In the genomic region with DNA sequence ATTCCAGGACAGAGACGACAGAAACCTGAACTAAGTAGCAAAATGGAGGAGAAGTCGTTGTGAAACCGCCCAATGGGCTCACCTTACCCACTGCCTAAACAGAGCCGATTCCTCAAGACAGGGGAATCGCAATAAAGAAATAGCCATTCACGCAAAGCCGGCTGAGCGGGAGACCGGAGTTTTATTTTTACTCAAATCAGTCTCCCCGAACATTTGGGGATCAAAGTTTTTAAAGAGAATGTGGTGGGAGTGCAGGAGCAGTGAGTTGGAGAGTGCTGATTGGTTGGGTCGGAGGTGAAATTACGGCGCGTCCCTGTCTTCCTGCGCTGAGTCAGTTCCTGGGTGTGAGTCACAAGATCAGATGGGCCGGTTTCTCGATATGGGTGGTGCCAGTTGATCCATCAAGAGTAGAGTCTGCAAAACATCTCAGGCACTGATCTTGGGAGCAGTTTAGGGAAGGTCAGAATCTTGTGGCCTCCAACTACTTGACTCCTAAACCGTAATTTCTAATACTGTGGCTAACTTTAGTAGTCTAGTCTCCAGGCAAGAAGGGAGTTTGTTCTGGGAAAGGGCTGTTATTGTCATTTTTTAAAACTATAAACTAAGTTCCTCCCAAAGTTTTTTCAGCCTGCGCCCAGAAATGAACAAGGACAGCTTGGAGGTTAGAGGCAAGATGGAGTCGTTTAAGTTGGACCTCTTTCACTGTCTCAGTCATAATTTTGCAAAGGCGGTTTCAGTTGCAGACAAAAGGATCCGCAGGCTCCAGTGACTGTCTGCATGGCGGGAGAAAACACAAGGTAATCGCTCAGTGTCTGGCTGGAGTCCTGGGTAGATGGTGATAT, we compare ENCODE assay signal across 17 cellular contexts. TPM values are rescaled to one million over a fixed set of nuclear protein-coding genes. Genes with fewer than 3 reads are reported as not detected.
DNase-seq lines count a peak whose midpoint lies in the region; ATAC-seq and TF ChIP-seq lines count a peak whose summit lies in the region.
"Had no signal": no experiment of that assay in that cellular context is flagged by ENCODE, and none has a peak within 500 bp of the region (broad histone marks: within the 10 kb centered on the region; RNA-seq: fewer than 3 reads in every experiment).

No MANE protein-coding gene starts in this region.

- intact Hi-C loops in transverse colon (cut with DNase I; ENCODE audit: low total_unique reads), result no loop called here

- ATAC-seq in RWPE2 (ENCODE audit: low read depth) (peak; percentile 72), HG03378 (IDR thresholded peaks at IDR 0.05; ENCODE audit: unreplicated experiment) (no peak), GM18498 (IDR thresholded peaks at IDR 0.05; ENCODE audit: unreplicated experiment) (no peak)
- ATAC-seq: sciatic nerve had no signal

- no peaks in the 10 kb centered on the region for H3K9me3 ChIP-seq in RWPE2 (ENCODE audit: severe bottlenecking)
- no peaks in the 10 kb centered on the region for H3K9me3 ChIP-seq in transverse colon
- H3K9me3 ChIP-seq: testis had no signal

- in situ Hi-C loops in transverse colon (cut with MboI; ENCODE audit: low pct_ligation_motif_present in 1 of 4, low pct_unique_long_range_greater_than_20kb in 1 of 4, low sequenced_read_pairs in 3 of 4), result loop anchor here (10.0 to 25.0 kb wide), 2 partner anchors 129 to 267 kb away; a partner anchor contains a TSS

- H3K4me3 ChIP-seq in RWPE2 (ENCODE audit: severe bottlenecking), result no peak overlapping the region
- H3K4me3 ChIP-seq in transverse colon, result no peak overlapping the region
- H3K4me3 ChIP-seq: cardiac muscle cell had no signal

- WGBS in transverse colon (ENCODE audit: low coverage in 1 of 2), 2 donors, result 91 to 92% methylated on average over 10 to 24 of the region's 24 CpGs

- H3K4me1 ChIP-seq in RWPE2 (ENCODE audit: insufficient read depth, poor library complexity, severe bottlenecking) (peaks cover 31% of the 10 kb centered on the region), transverse colon (peaks cover 0 to 6% (median 3%) of the 10 kb centered on the region in 4 donors)

- H3K36me3 ChIP-seq in RWPE2 (ENCODE audit: low read depth) (no peaks in the 10 kb centered on the region), transverse colon (no peaks in the 10 kb centered on the region)
- H3K36me3 ChIP-seq: cardiac muscle cell had no signal

- H3K27me3 ChIP-seq in RWPE2 (ENCODE audit: insufficient read depth, poor library complexity, severe bottlenecking) (no peaks in the 10 kb centered on the region), transverse colon (no peaks in the 10 kb centered on the region)
- H3K27me3 ChIP-seq: cardiac muscle cell, testis had no signal

- TF ChIP-seq CTCF in RWPE2 (IDR thresholded peaks at IDR 0.05; ENCODE audit: poor library complexity, severe bottlenecking) (no peak), transverse colon (IDR thresholded peaks at IDR 0.05) (no peak)

- DNase-seq in activated effector memory CD4-positive, alpha-beta T cell treated with anti-CD3 and anti-CD28 coated beads, Interleukin-2, amount 50 U/mL, for 16 hours, result peak; percentile 66
- no peak for DNase-seq in activated effector memory CD4-positive, alpha-beta T cell treated with Interleukin-2 at 50 U/mL for 16 hours
- DNase-seq in RWPE2 (ENCODE audit: low spot score) (peak; percentile 86), fibroblast of gingiva (ENCODE audit: low read depth) (peak; percentile 21), AG08395 (ENCODE audit: low spot score) (no peak), transverse colon (no peak)
- DNase-seq: DMS79, islet precursor cell, NCI-H1092, NCI-H510A treated with DMSO at 0.1 percent for 48 hours, testis had no signal

- peak overlapping the region; percentile 74 for H3K27ac ChIP-seq in RWPE2 (ENCODE audit: poor library complexity, severe bottlenecking)
- no peak overlapping the region for H3K27ac ChIP-seq in transverse colon
- H3K27ac ChIP-seq: cardiac muscle cell, testis had no signal

- no peak for TF ChIP-seq EP300 in transverse colon (IDR thresholded peaks at IDR 0.05; ENCODE audit: low read depth)

- no peak for TF ChIP-seq POLR2A in transverse colon (IDR thresholded peaks at IDR 0.05)

RNA-seq across cellular contexts. Expression of a gene that starts 34.1 kb away (rescaled TPM):
- total RNA-seq in transverse colon, result not detected
- total RNA-seq: activated T-helper 1 cell treated with anti-CD3 and anti-CD28 coated beads, Interleukin-12 subunit alpha, Interleukin-12 subunit beta, Interleukin-2, Interleukin-4 antibody, amounts not matched to agents 30 ng/mL and 10 ng/mL and 1 ng/mL, durations not matched to agents 14 hours and 24 hours and 36 hours; cardiac muscle cell; myocyte; sciatic nerve; testis had no signal

RNA-seq across cellular contexts. Expression of a gene that starts 42.0 kb away (rescaled TPM):
- not detected for total RNA-seq in transverse colon
- total RNA-seq: activated T-helper 1 cell treated with anti-CD3 and anti-CD28 coated beads, Interleukin-12 subunit alpha, Interleukin-12 subunit beta, Interleukin-2, Interleukin-4 antibody, amounts not matched to agents 30 ng/mL and 10 ng/mL and 1 ng/mL, durations not matched to agents 14 hours and 24 hours and 36 hours; cardiac muscle cell; myocyte; sciatic nerve; testis had no signal

Comparison
In these comparisons a context has a peak if more than half of its experiments do, and no peak if none do; other contexts are left out.
1. DNase-seq: peak in activated effector memory CD4-positive, alpha-beta T cell treated with anti-CD3 and anti-CD28 coated beads, Interleukin-2, amount 50 U/mL, for 16 hours (single experiment), RWPE2 (single experiment) and fibroblast of gingiva (single experiment); none in activated effector memory CD4-positive, alpha-beta T cell treated with Interleukin-2 at 50 U/mL for 16 hours (single experiment), AG08395 (single experiment) and transverse colon (single experiment).